38 cellular contexts compared by ENCODE assay signal in the genomic region with DNA sequence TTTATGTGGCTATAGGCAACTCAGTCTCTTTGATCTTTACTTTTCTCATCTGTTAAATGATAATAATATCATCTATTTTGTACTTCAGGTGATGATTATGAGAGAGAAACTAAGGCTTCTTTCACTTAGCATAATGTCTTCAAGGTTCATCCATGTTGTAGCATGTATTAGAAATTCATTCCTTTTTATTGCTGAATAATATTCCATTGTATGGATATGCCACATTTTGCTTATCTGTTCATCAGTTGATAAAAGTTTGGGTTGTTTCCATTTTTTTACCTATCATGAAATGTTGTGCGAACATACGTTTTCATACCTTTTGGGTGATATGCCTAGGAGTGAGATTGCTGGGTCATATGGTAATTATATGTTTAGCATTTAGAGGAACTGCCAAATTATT.
"Had no signal": no experiment of that assay in that cellular context is flagged by ENCODE, and none has a peak within 500 bp of the region (broad histone marks: within the 10 kb centered on the region; RNA-seq: fewer than 3 reads in every experiment).

No MANE protein-coding gene starts in this region.

- H3K27me3 Mint-ChIP-seq: activated naive CD8-positive, alpha-beta T cell treated with anti-CD3 and anti-CD28 coated beads, Interleukin-2, amount 50 U/mL, for 24 hours; activated T-cell treated with anti-CD3 and anti-CD28 coated beads, Interleukin-2, amount 50 U/mL, for 24 hours; activated T-helper 17 cell treated with anti-CD3 and anti-CD28 coated beads, Interleukin-2, amount 50 U/mL, for 72 hours; central memory CD8-positive, alpha-beta T cell had no signal

- H3K4me3 Mint-ChIP-seq: activated naive CD4-positive, alpha-beta T cell treated with anti-CD3 and anti-CD28 coated beads for 36 hours; activated naive CD8-positive, alpha-beta T cell; activated naive CD8-positive, alpha-beta T cell treated with anti-CD3 and anti-CD28 coated beads for 36 hours; activated naive CD8-positive, alpha-beta T cell treated with anti-CD3 and anti-CD28 coated beads, Interleukin-2, amount 10 ng/mL, durations not matched to agents 7 days and 5 days; activated naive CD8-positive, alpha-beta T cell treated with anti-CD3 and anti-CD28 coated beads, Interleukin-2, amount 50 U/mL, for 24 hours; activated T-cell treated with anti-CD3 and anti-CD28 coated beads, Interleukin-2, amount 50 U/mL, for 24 hours; activated T-cell treated with anti-CD3 and anti-CD28 coated beads, Interleukin-2, amount 50 U/mL, for 4 hours; activated T-cell treated with anti-CD3 and anti-CD28 coated beads, Interleukin-2, amount 50 U/mL, for 72 hours; activated T-helper 1 cell treated with anti-CD3 and anti-CD28 coated beads, Interleukin-12 subunit alpha, Interleukin-12 subunit beta, Interleukin-2, Interleukin-4 antibody, amounts not matched to agents 30 ng/mL and 10 ng/mL and 1 ng/mL, durations not matched to agents 14 hours and 24 hours and 36 hours; activated T-helper 17 cell treated with anti-CD3 and anti-CD28 coated beads, Interleukin-2, amount 50 U/mL, for 72 hours; central memory CD8-positive, alpha-beta T cell had no signal

- H3K4me1 ChIP-seq: adrenal gland, breast epithelium, colonic mucosa had no signal

- ATAC-seq: activated naive CD4-positive, alpha-beta T cell treated with anti-CD3 and anti-CD28 coated beads, Interleukin-2, amount 50 U/mL, for 72 hours; activated naive CD8-positive, alpha-beta T cell treated with anti-CD3 and anti-CD28 coated beads, Interleukin-2, amount 50 U/mL, for 24 hours; activated T-cell treated with anti-CD3 and anti-CD28 coated beads, Interleukin-2, amount 50 U/mL, for 4 hours; activated T-cell treated with anti-CD3 and anti-CD28 coated beads, Interleukin-2, amount 50 U/mL, for 72 hours; activated T-helper 17 cell treated with anti-CD3 and anti-CD28 coated beads, Interleukin-2, amount 50 U/mL, for 72 hours; body of pancreas had no signal

- H3K4me3 ChIP-seq: adrenal gland, ascending aorta, body of pancreas, breast epithelium, cardiac muscle cell, colonic mucosa had no signal

- H3K27ac Mint-ChIP-seq: activated naive CD4-positive, alpha-beta T cell treated with anti-CD3 and anti-CD28 coated beads for 36 hours; activated naive CD4-positive, alpha-beta T cell treated with anti-CD3 and anti-CD28 coated beads, Interleukin-2, amount 50 U/mL, for 72 hours; activated naive CD8-positive, alpha-beta T cell; activated naive CD8-positive, alpha-beta T cell treated with anti-CD3 and anti-CD28 coated beads for 36 hours; activated naive CD8-positive, alpha-beta T cell treated with anti-CD3 and anti-CD28 coated beads, Interleukin-2, amount 10 ng/mL, durations not matched to agents 7 days and 5 days; activated naive CD8-positive, alpha-beta T cell treated with anti-CD3 and anti-CD28 coated beads, Interleukin-2, amount 50 U/mL, for 24 hours; activated T-cell treated with anti-CD3 and anti-CD28 coated beads, Interleukin-2, amount 50 U/mL, for 24 hours; activated T-cell treated with anti-CD3 and anti-CD28 coated beads, Interleukin-2, amount 50 U/mL, for 72 hours; activated T-helper 1 cell treated with anti-CD3 and anti-CD28 coated beads, Interleukin-12 subunit alpha, Interleukin-12 subunit beta, Interleukin-2, Interleukin-4 antibody, amounts not matched to agents 30 ng/mL and 10 ng/mL and 1 ng/mL, durations not matched to agents 14 hours and 24 hours and 36 hours; activated T-helper 17 cell treated with anti-CD3 and anti-CD28 coated beads, Interleukin-2, amount 50 U/mL, for 72 hours; activated T-helper 2 cell treated with anti-CD3 and anti-CD28 coated beads, Interferon-gamma antibody, Interleukin-2, Interleukin-4, amounts not matched to agents 10 μg/mL and 5 μg/mL and 100 μg/mL, durations not matched to agents 14 hours and 24 hours and 36 hours had no signal

- DNase-seq: activated effector memory CD4-positive, alpha-beta T cell treated with anti-CD3 and anti-CD28 coated beads, Interleukin-2, amount 50 U/mL, for 16 hours; activated effector memory CD4-positive, alpha-beta T cell treated with Interleukin-2 at 50 U/mL for 16 hours; activated gamma-delta T cell; activated gamma-delta T cell treated with Interleukin-2 at 50 U/mL for 16 hours; activated naive CD4-positive, alpha-beta T cell; activated naive CD4-positive, alpha-beta T cell treated with anti-CD3 and anti-CD28 coated beads for 36 hours; activated naive CD4-positive, alpha-beta T cell treated with anti-CD3 and anti-CD28 coated beads, Interleukin-2, amount 50 U/mL, for 16 hours; activated naive CD4-positive, alpha-beta T cell treated with Interleukin-2 at 50 U/mL for 16 hours; activated naive CD8-positive, alpha-beta T cell treated with anti-CD3 and anti-CD28 coated beads for 36 hours; activated naive CD8-positive, alpha-beta T cell treated with anti-CD3 and anti-CD28 coated beads, Interleukin-2, amount 10 ng/mL, durations not matched to agents 7 days and 5 days; activated naive CD8-positive, alpha-beta T cell treated with anti-CD3 and anti-CD28 coated beads, Interleukin-2, amount 50 U/mL, for 24 hours; activated T-cell treated with anti-CD3 and anti-CD28 coated beads, Interleukin-2, amount 50 U/mL, for 24 hours; activated T-cell treated with anti-CD3 and anti-CD28 coated beads, Interleukin-2, amount 50 U/mL, for 4 hours; activated T-cell treated with anti-CD3 and anti-CD28 coated beads, Interleukin-2, amount 50 U/mL, for 48 hours; activated T-cell treated with anti-CD3 and anti-CD28 coated beads, Interleukin-2, amount 50 U/mL, for 72 hours; adrenal gland; amniotic stem cell; amygdala; anterior cingulate cortex; aorta; body of pancreas; brain microvascular endothelial cell; caudate nucleus; central memory CD4-positive, alpha-beta T cell; cerebellar nuclear complex; colonic mucosa had no signal

- H3K27me3 ChIP-seq: adrenal gland, ascending aorta, body of pancreas, brain microvascular endothelial cell, breast epithelium, cardiac muscle cell, colonic mucosa had no signal

- H3K9me3 Mint-ChIP-seq: activated naive CD4-positive, alpha-beta T cell treated with anti-CD3 and anti-CD28 coated beads for 36 hours; activated naive CD4-positive, alpha-beta T cell treated with anti-CD3 and anti-CD28 coated beads, Interleukin-2, amount 50 U/mL, for 72 hours; activated naive CD8-positive, alpha-beta T cell treated with anti-CD3 and anti-CD28 coated beads for 36 hours; activated naive CD8-positive, alpha-beta T cell treated with anti-CD3 and anti-CD28 coated beads, Interleukin-2, amount 10 ng/mL, durations not matched to agents 7 days and 5 days; activated naive CD8-positive, alpha-beta T cell treated with anti-CD3 and anti-CD28 coated beads, Interleukin-2, amount 50 U/mL, for 24 hours; activated T-cell treated with anti-CD3 and anti-CD28 coated beads, Interleukin-2, amount 50 U/mL, for 24 hours; activated T-cell treated with anti-CD3 and anti-CD28 coated beads, Interleukin-2, amount 50 U/mL, for 4 hours; activated T-cell treated with anti-CD3 and anti-CD28 coated beads, Interleukin-2, amount 50 U/mL, for 72 hours; activated T-helper 1 cell treated with anti-CD3 and anti-CD28 coated beads, Interleukin-12 subunit alpha, Interleukin-12 subunit beta, Interleukin-2, Interleukin-4 antibody, amounts not matched to agents 30 ng/mL and 10 ng/mL and 1 ng/mL, durations not matched to agents 14 hours and 24 hours and 36 hours; activated T-helper 17 cell treated with anti-CD3 and anti-CD28 coated beads, Interleukin-2, amount 50 U/mL, for 72 hours; activated T-helper 2 cell treated with anti-CD3 and anti-CD28 coated beads, Interferon-gamma antibody, Interleukin-2, Interleukin-4, amounts not matched to agents 10 μg/mL and 5 μg/mL and 100 μg/mL, durations not matched to agents 14 hours and 24 hours and 36 hours; central memory CD8-positive, alpha-beta T cell had no signal

- H3K27ac ChIP-seq: adrenal gland, ascending aorta, body of pancreas, brain microvascular endothelial cell, breast epithelium, cardiac muscle cell, colonic mucosa had no signal

- H3K9me3 ChIP-seq: adrenal gland, ascending aorta, body of pancreas, breast epithelium, colonic mucosa had no signal

- H3K36me3 ChIP-seq: adrenal gland, ascending aorta, brain microvascular endothelial cell, breast epithelium, cardiac muscle cell, colonic mucosa had no signal

- FAIRE-seq: astrocyte, bronchial epithelial cell, colon had no signal

- H3K36me3 Mint-ChIP-seq: activated naive CD4-positive, alpha-beta T cell treated with anti-CD3 and anti-CD28 coated beads, Interleukin-2, amount 50 U/mL, for 72 hours; activated naive CD8-positive, alpha-beta T cell; activated naive CD8-positive, alpha-beta T cell treated with anti-CD3 and anti-CD28 coated beads for 36 hours; activated naive CD8-positive, alpha-beta T cell treated with anti-CD3 and anti-CD28 coated beads, Interleukin-2, amount 10 ng/mL, durations not matched to agents 7 days and 5 days had no signal
